16 cellular contexts compared by ENCODE assay signal in genomic region chr6:82875573-82876185, GRCh38.
A peak's percentile ranks its signal among the peaks of the same experiment; 100 is the strongest.
DNase-seq lines count a peak whose midpoint lies in the region; ATAC-seq, FAIRE-seq and TF ChIP-seq lines count a peak whose summit lies in the region.
"Had no signal": no experiment of that assay in that cellular context is flagged by ENCODE, and none has a peak within 500 bp of the region (broad histone marks: within the 10 kb centered on the region; RNA-seq: fewer than 3 reads in every experiment).

No MANE protein-coding gene starts in this region.

- H4K91ac ChIP-seq in mesenchymal stem cell (ENCODE audit: low read length), result no peak overlapping the region

- no peaks in the 10 kb centered on the region for H3K9me3 ChIP-seq in mesenchymal stem cell (ENCODE audit: control insufficient read depth, low read length)
- H3K9me3 ChIP-seq: Peyer's patch, spleen had no signal

- H3K36me3 ChIP-seq in bronchial epithelial cell (ENCODE audit: control insufficient read depth, insufficient read depth, low read length) (no peaks in the 10 kb centered on the region), mesenchymal stem cell (ENCODE audit: control insufficient read depth in 1 of 2, insufficient read depth in 2 of 2, low read depth in 1 of 2, low read length in 2 of 2) (no peaks in the 10 kb centered on the region)
- H3K36me3 ChIP-seq: Peyer's patch, spleen had no signal

- FAIRE-seq in bronchial epithelial cell (lab: Jason Lieb, UNC), result no peak
- FAIRE-seq: GM12878 had no signal

- H3K18ac ChIP-seq in mesenchymal stem cell (ENCODE audit: low read depth in 1 of 2, low read length in 2 of 2), result peak overlapping the region in 1 of 2 experiments; percentile 22

- H3K27ac ChIP-seq in mesenchymal stem cell (ENCODE audit: low read length, poor library complexity, severe bottlenecking), result peak overlapping the region; percentile 73
- H3K27ac ChIP-seq: coronary artery, Peyer's patch, spleen had no signal

- no peak overlapping the region for H2BK15ac ChIP-seq in mesenchymal stem cell (ENCODE audit: low read depth, poor library complexity, severe bottlenecking)

- no peak overlapping the region for H2BK12ac ChIP-seq in mesenchymal stem cell (ENCODE audit: low read length in 2 of 2)

- H3K9ac ChIP-seq in mesenchymal stem cell (ENCODE audit: low read length), result no peak overlapping the region

- peaks cover 14% of the 10 kb centered on the region for H3K4me1 ChIP-seq in mesenchymal stem cell (ENCODE audit: control insufficient read depth, insufficient read depth, low read depth, low read length)
- H3K4me1 ChIP-seq: Peyer's patch, spleen had no signal

- no peak for TF ChIP-seq CTCF in bronchial epithelial cell (IDR thresholded peaks at IDR 0.05; ENCODE audit: insufficient read depth, low read length, severe bottlenecking)

- ATAC-seq in GM21367 (IDR thresholded peaks at IDR 0.05; ENCODE audit: unreplicated experiment) (no peak), Right ventricle myocardium inferior (no peak)
- ATAC-seq: GM12878 had no signal

- no peak overlapping the region for H3K4me2 ChIP-seq in mesenchymal stem cell (ENCODE audit: low read length, poor library complexity, severe bottlenecking)

- no peak overlapping the region for H3K4me3 ChIP-seq in bronchial epithelial cell (ENCODE audit: low read depth, low read length)
- H3K4me3 ChIP-seq in mesenchymal stem cell (ENCODE audit: insufficient read depth in 1 of 2, low read depth in 1 of 2, low read length in 2 of 2), result no peak overlapping the region
- H3K4me3 ChIP-seq: coronary artery, GM12878, Peyer's patch, spleen had no signal

- H2BK5ac ChIP-seq in mesenchymal stem cell (ENCODE audit: low read depth, low read length, poor library complexity, severe bottlenecking), result no peak overlapping the region

- no peak overlapping the region for H3K23ac ChIP-seq in mesenchymal stem cell (ENCODE audit: low read length in 2 of 2)

- WGBS in mesenchymal stem cell, result 31% methylated on average over 3 of the region's 4 CpGs

- H3K14ac ChIP-seq in mesenchymal stem cell (ENCODE audit: low read length in 2 of 2), result peak overlapping the region in 1 of 2 experiments; percentile 44

- H3K27me3 ChIP-seq in bronchial epithelial cell (ENCODE audit: control insufficient read depth, insufficient read depth, low read length), result no peaks in the 10 kb centered on the region
- no peaks in the 10 kb centered on the region for H3K27me3 ChIP-seq in mesenchymal stem cell (ENCODE audit: control insufficient read depth in 1 of 2, insufficient read depth in 1 of 2, low read length in 2 of 2)
- H3K27me3 ChIP-seq: Peyer's patch, spleen had no signal

- no peaks in the 10 kb centered on the region for H3K79me1 ChIP-seq in mesenchymal stem cell (replicated peaks; ENCODE audit: low read length, poor library complexity, severe bottlenecking)

- intact Hi-C loops in Right ventricle myocardium inferior (cut with DNase I), result no loop called here

- no peak overlapping the region for H2AFZ ChIP-seq in mesenchymal stem cell (ENCODE audit: low read depth, low read length)

- H4K8ac ChIP-seq in mesenchymal stem cell (ENCODE audit: low read length), result no peak overlapping the region

- H3K4ac ChIP-seq in mesenchymal stem cell (ENCODE audit: low read depth in 1 of 2, low read length in 2 of 2), result no peak overlapping the region

- peak overlapping the region; percentile 95 for H2AK5ac ChIP-seq in mesenchymal stem cell (ENCODE audit: low read length, severe bottlenecking)

- H2BK120ac ChIP-seq in mesenchymal stem cell (ENCODE audit: low read depth, low read length), result no peak overlapping the region

- DNase-seq in COLO829 (ENCODE audit: low spot score), result peak; percentile 57
- peak; percentile 64 for DNase-seq in LoVo (ENCODE audit: low spot score)
- DNase-seq in bronchial epithelial cell (ENCODE audit: low read depth), result peak; percentile 96
- DNase-seq in mesenchymal stem cell, result peak; percentile 62
- no peak for DNase-seq in NCI-H2107 treated with DMSO at 0.1 percent for 48 hours (lab: John Stamatoyannopoulos, UW; ENCODE audit: unreplicated experiment)
- DNase-seq in Right ventricle myocardium inferior (ENCODE audit: missing footprints), result no peak
- no peak for DNase-seq in NCI-H1436 (lab: John Stamatoyannopoulos, UW)
- DNase-seq: activated CD4-positive, alpha-beta T cell treated with anti-CD3 and anti-CD28 coated beads for 1 hour; activated gamma-delta T cell treated with Interleukin-2 at 50 U/mL for 16 hours; CD4-positive, CD25-positive, alpha-beta regulatory T cell; NCI-H1694 treated with DMSO at 0.1 percent for 48 hours; Peyer's patch; spleen had no signal

Comparison
In these comparisons a context has a peak if more than half of its experiments do, and no peak if none do; other contexts are left out.
1. DNase-seq: peak in COLO829 (single experiment), LoVo (single experiment), bronchial epithelial cell (single experiment) and mesenchymal stem cell (single experiment); none in NCI-H2107 treated with DMSO at 0.1 percent for 48 hours (single experiment), Right ventricle myocardium inferior (single experiment) and NCI-H1436 (single experiment).